In the genomic region with DNA sequence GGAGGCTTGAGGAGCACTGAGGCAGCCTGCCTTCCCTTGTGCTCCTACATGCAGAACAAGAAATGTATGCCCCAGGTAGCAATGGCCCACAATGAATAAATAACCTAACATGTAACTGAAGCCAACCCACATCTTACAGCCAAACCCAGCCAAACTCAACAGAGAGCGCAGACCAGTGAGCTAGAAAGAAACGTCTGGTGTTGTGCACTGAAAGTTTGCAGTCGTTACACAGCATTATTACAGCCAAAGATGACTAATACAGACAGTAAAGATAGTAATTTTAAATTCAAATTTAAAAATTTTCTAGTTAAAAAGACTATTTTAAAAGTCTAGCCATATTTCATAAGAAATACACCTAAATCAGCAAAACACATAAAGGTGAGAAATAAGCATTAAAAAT, we compare ENCODE assay signal across 21 cellular contexts.
"Had no signal": no experiment of that assay in that cellular context is flagged by ENCODE, and none has a peak within 500 bp of the region (broad histone marks: within the 10 kb centered on the region; RNA-seq: fewer than 3 reads in every experiment).

No MANE protein-coding gene starts in this region.

- H3K9me3 Mint-ChIP-seq: activated CD4-positive, alpha-beta memory T cell treated with anti-CD3 and anti-CD28 coated beads, Interleukin-2, amount 10 ng/mL, durations not matched to agents 7 days and 5 days; effector memory CD8-positive, alpha-beta T cell; mesothelial cell of epicardium had no signal

- H2AFZ ChIP-seq: hepatocyte had no signal

- H3K36me3 Mint-ChIP-seq: activated CD8-positive, alpha-beta memory T cell treated with anti-CD3 and anti-CD28 coated beads, Interleukin-2, amount 10 ng/mL, durations not matched to agents 7 days and 5 days had no signal

- H3K4me3 Mint-ChIP-seq: activated CD4-positive, alpha-beta memory T cell treated with anti-CD3 and anti-CD28 coated beads, Interleukin-2, amount 10 ng/mL, durations not matched to agents 7 days and 5 days; activated CD8-positive, alpha-beta memory T cell treated with anti-CD3 and anti-CD28 coated beads, Interleukin-2, amount 10 ng/mL, durations not matched to agents 7 days and 5 days; activated naive CD8-positive, alpha-beta T cell; brain; effector memory CD8-positive, alpha-beta T cell; mesothelial cell of epicardium; WTC11 had no signal

- H3K9me3 ChIP-seq: lower lobe of right lung, spleen, tibial artery, uterus had no signal

- H3K27me3 Mint-ChIP-seq: activated naive CD8-positive, alpha-beta T cell; brain had no signal

- H3K27ac ChIP-seq: foreskin keratinocyte, hepatocyte, lower lobe of right lung, tibial artery, uterus had no signal

- H3K4me1 ChIP-seq: tibial artery, uterus had no signal

- DNase-seq: activated CD4-positive, alpha-beta memory T cell treated with anti-CD3 and anti-CD28 coated beads, Interleukin-2, amount 10 ng/mL, durations not matched to agents 7 days and 5 days; activated CD4-positive, alpha-beta T cell treated with anti-CD3 and anti-CD28 coated beads for 4 hours; activated CD8-positive, alpha-beta memory T cell treated with anti-CD3 and anti-CD28 coated beads, Interleukin-2, amount 10 ng/mL, durations not matched to agents 7 days and 5 days; amygdala; caudate nucleus; effector memory CD8-positive, alpha-beta T cell; foreskin keratinocyte; left colon; lower lobe of right lung; occipital lobe; retina; spleen; stimulated activated CD4-positive, alpha-beta T cell treated with anti-CD3 and anti-CD28 coated beads, Interleukin-4, amount 100 ng/mL, for 4 hours; stimulated activated naive CD4-positive, alpha-beta T cell; tibial artery; uterus had no signal

- H3K36me3 ChIP-seq: lower lobe of right lung, tibial artery, uterus had no signal

- H3K4me2 ChIP-seq: hepatocyte had no signal

- ATAC-seq: activated CD8-positive, alpha-beta memory T cell treated with anti-CD3 and anti-CD28 coated beads, Interleukin-2, amount 10 ng/mL, durations not matched to agents 7 days and 5 days; effector memory CD8-positive, alpha-beta T cell; foreskin keratinocyte; left colon; lower lobe of right lung; WTC11 had no signal

- H3K27me3 ChIP-seq: foreskin keratinocyte, hepatocyte, spleen, tibial artery, uterus had no signal

- H3K4me3 ChIP-seq: hepatocyte, lower lobe of right lung, spleen, tibial artery, uterus had no signal

- H3K27ac Mint-ChIP-seq: activated CD4-positive, alpha-beta memory T cell treated with anti-CD3 and anti-CD28 coated beads, Interleukin-2, amount 10 ng/mL, durations not matched to agents 7 days and 5 days; activated CD8-positive, alpha-beta memory T cell treated with anti-CD3 and anti-CD28 coated beads, Interleukin-2, amount 10 ng/mL, durations not matched to agents 7 days and 5 days; activated naive CD8-positive, alpha-beta T cell; brain; effector memory CD8-positive, alpha-beta T cell; mesothelial cell of epicardium had no signal
